Comparison of ENCODE assay signal across 1 cellular context in the genomic region with DNA sequence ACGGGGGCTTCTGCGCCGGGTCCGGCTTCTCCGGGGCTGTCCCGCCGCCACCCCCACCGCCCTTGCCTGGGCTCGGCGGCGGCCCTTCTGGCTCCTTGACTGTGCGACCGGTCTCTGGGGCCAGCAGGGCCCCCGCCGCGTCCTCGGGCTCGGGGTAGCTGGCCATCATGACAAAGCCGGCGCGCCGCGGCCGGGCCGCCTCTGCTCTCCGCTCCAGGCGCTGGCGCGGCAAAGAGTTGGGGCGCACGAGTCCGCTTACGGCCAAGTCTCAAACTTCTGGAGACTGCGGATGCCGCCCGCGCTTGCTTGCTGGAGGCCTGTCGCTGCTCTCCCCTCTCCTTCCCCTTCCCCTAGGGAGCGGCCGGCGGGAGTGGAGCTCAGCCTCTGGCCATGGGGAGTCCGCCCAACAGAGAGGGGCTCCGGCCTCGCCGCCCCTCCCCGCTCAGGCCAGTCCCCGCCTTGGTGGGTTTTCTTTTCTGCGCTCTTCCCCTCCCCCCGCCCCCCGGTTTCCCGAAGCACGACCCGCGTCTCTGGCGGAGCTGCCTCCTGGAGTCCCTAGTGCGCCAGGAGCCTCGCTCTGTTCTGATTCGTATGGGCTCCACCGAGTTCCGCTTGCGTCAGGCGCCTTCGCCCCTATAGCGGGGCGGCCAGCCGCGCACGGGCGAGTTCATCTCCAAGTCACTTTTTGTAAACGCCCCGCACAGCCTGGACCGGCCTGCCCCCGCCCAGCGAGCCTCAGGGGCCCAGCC.
A peak's percentile ranks its signal among the peaks of the same experiment; 100 is the strongest.
TF ChIP-seq lines count a peak whose summit lies in the region.

Gene FOXL2, minus strand, starts transcription at position 584 of the 749 bp plus-strand sequence. Its CDS starts 415 bp downstream, at position 169.
Gene FOXL2NB, plus strand, starts transcription at position 664 of the 749 bp plus-strand sequence. CDS start 148 bp downstream, outside the sequence.

TF ChIP-seq in HepG2, 621 proteins besides CTCF, POLR2A, EP300 and RAD21 (continued from another document):
- TF ChIP-seq, protein P1, sequence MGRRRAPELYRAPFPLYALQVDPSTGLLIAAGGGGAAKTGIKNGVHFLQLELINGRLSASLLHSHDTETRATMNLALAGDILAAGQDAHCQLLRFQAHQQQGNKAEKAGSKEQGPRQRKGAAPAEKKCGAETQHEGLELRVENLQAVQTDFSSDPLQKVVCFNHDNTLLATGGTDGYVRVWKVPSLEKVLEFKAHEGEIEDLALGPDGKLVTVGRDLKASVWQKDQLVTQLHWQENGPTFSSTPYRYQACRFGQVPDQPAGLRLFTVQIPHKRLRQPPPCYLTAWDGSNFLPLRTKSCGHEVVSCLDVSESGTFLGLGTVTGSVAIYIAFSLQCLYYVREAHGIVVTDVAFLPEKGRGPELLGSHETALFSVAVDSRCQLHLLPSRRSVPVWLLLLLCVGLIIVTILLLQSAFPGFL (CRISPR knock-in tag; IDR thresholded peaks at IDR 0.05), result no peak
- TF ChIP-seq GABPB1 (CRISPR knock-in tag; IDR thresholded peaks at IDR 0.05), result peak; percentile 19; the same call in 1 of the 2 replicates
- TF ChIP-seq RXRA (CRISPR knock-in tag; IDR thresholded peaks at IDR 0.05), result no peak
- no peak for TF ChIP-seq ZNF558 (CRISPR knock-in tag; IDR thresholded peaks at IDR 0.05; ENCODE audit: borderline replicate concordance)
